9 cellular contexts compared by ENCODE assay signal in the genomic region with DNA sequence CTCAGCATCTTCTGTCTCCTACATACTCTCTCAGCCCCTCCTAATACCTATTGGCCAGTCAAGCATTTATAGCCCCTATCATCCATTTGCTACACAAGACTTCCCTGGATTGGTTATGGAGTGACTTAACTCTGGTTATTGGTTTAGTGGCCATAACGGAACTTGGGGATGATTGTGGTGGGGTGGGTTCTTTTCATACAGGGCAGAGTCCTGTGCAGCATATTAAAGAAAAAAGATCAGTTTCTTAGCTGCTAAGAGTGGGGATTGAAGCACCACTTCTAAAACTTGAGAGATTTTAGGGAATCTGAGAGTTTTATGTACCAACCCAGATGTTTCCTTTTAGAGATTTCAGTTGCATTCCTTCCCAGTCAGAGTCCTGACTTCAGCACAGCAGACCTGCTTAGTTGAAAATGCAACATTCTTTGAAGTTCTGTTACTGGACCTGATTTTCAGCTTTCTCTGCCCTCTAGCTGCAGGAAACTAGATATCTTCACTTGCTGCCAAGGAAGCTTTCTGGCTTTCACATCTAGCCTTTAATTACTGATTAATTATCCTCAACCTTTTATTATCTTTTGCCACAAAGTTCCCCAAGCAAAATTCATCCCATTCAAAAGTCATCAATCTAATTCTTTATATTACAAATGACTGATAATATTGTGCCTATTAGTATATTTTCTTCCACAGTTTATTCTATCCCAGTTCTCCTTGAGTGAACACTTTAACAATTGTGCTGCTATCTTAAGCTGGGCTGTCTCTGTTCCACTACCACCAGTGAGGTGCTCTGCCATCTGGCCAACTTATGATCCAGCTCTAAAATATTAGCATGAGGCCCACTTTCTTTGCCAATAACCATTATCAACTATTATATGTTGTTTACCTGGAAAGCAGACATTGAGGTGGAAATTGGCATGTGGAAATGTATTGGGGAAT.
A peak's percentile ranks its signal among the peaks of the same experiment; 100 is the strongest.
DNase-seq lines count a peak whose midpoint lies in the region; ATAC-seq and TF ChIP-seq lines count a peak whose summit lies in the region.
"Had no signal": no experiment of that assay in that cellular context is flagged by ENCODE, and none has a peak within 500 bp of the region (broad histone marks: within the 10 kb centered on the region; RNA-seq: fewer than 3 reads in every experiment).

No MANE protein-coding gene starts in this region.

- H3K27me3 ChIP-seq in mesenchymal stem cell (ENCODE audit: control insufficient read depth in 1 of 2, insufficient read depth in 1 of 2, low read length in 2 of 2): no peaks in the 10 kb centered on the region

- peak; percentile 64 for TF ChIP-seq CTCF in astrocyte of the spinal cord (IDR thresholded peaks at IDR 0.05; ENCODE audit: low read depth, low read length)

- no peak overlapping the region for H2AFZ ChIP-seq in mesenchymal stem cell (ENCODE audit: low read depth, low read length)

- no peak overlapping the region for H4K91ac ChIP-seq in mesenchymal stem cell (ENCODE audit: low read length)

- 42% methylated on average over 1 of the region's 1 CpG for WGBS in mesenchymal stem cell

- peak overlapping the region; percentile 66 for H2BK5ac ChIP-seq in mesenchymal stem cell (ENCODE audit: low read depth, low read length, poor library complexity, severe bottlenecking)

- H3K14ac ChIP-seq in mesenchymal stem cell (ENCODE audit: low read length in 2 of 2): no peak overlapping the region

- H3K27ac ChIP-seq in mesenchymal stem cell (ENCODE audit: low read length, poor library complexity, severe bottlenecking): peak overlapping the region; percentile 77

- DNase-seq in G401 (ENCODE audit: low spot score) (peak; percentile 11), astrocyte of the spinal cord (ENCODE audit: low read depth, low spot score) (peak; percentile 83), mesenchymal stem cell (peak; percentile 29), NCI-H510A treated with DMSO at 0.1 percent for 48 hours (lab: John Stamatoyannopoulos, UW) (no peak), NCI-H128 (lab: John Stamatoyannopoulos, UW; ENCODE audit: unreplicated experiment) (no peak), occipital lobe (lab: John Stamatoyannopoulos, UW) (no peak)

- no peak overlapping the region for H4K8ac ChIP-seq in mesenchymal stem cell (ENCODE audit: low read length)

- H3K79me1 ChIP-seq in mesenchymal stem cell (replicated peaks; ENCODE audit: low read length, poor library complexity, severe bottlenecking): no peaks in the 10 kb centered on the region

- no peak overlapping the region for H2BK120ac ChIP-seq in mesenchymal stem cell (ENCODE audit: low read depth, low read length)

- H2AK5ac ChIP-seq in mesenchymal stem cell (ENCODE audit: low read length, severe bottlenecking): no peak overlapping the region

- ATAC-seq in HG03097 (IDR thresholded peaks at IDR 0.05; ENCODE audit: low FRiP score, unreplicated experiment) (peak; percentile 53), GM21723 (IDR thresholded peaks at IDR 0.05; ENCODE audit: unreplicated experiment) (no peak)
- ATAC-seq: K562 had no signal

- H3K4me1 ChIP-seq in mesenchymal stem cell (ENCODE audit: control insufficient read depth, insufficient read depth, low read depth, low read length): no peaks in the 10 kb centered on the region

- no peaks in the 10 kb centered on the region for H3K36me3 ChIP-seq in mesenchymal stem cell (ENCODE audit: control insufficient read depth in 1 of 2, insufficient read depth in 2 of 2, low read depth in 1 of 2, low read length in 2 of 2)

- H3K4me3 ChIP-seq in astrocyte of the spinal cord (ENCODE audit: low read depth, low read length): no peak overlapping the region
- no peak overlapping the region for H3K4me3 ChIP-seq in mesenchymal stem cell (ENCODE audit: insufficient read depth in 1 of 2, low read depth in 1 of 2, low read length in 2 of 2)
- H3K4me3 ChIP-seq: K562 had no signal

- no peak overlapping the region for H2BK15ac ChIP-seq in mesenchymal stem cell (ENCODE audit: low read depth, poor library complexity, severe bottlenecking)

- H2BK12ac ChIP-seq in mesenchymal stem cell (ENCODE audit: low read length in 2 of 2): no peak overlapping the region

- in situ Hi-C loops in G401 (cut with HindIII; ENCODE audit: low sequenced_read_pairs): no loop called here
- in situ Hi-C loops in astrocyte of the spinal cord (cut with HindIII; ENCODE audit: low sequenced_read_pairs): no loop called here

- no peak overlapping the region for H3K23ac ChIP-seq in mesenchymal stem cell (ENCODE audit: low read length in 2 of 2)

- no peak overlapping the region for H3K18ac ChIP-seq in mesenchymal stem cell (ENCODE audit: low read depth in 1 of 2, low read length in 2 of 2)

- no peak overlapping the region for H3K4me2 ChIP-seq in mesenchymal stem cell (ENCODE audit: low read length, poor library complexity, severe bottlenecking)

- H3K9ac ChIP-seq in mesenchymal stem cell (ENCODE audit: low read length): no peak overlapping the region

- peaks cover 4% of the 10 kb centered on the region for H3K9me3 ChIP-seq in mesenchymal stem cell (ENCODE audit: control insufficient read depth, low read length)

- no peak overlapping the region for H3K4ac ChIP-seq in mesenchymal stem cell (ENCODE audit: low read depth in 1 of 2, low read length in 2 of 2)

Comparison
In these comparisons a context has a peak if more than half of its experiments do, and no peak if none do; other contexts are left out.
1. DNase-seq: peak in G401 (single experiment), astrocyte of the spinal cord (single experiment) and mesenchymal stem cell (single experiment); none in NCI-H510A treated with DMSO at 0.1 percent for 48 hours (single experiment), NCI-H128 (single experiment) and occipital lobe (single experiment).